30 cellular contexts compared by ENCODE assay signal in the genomic region with DNA sequence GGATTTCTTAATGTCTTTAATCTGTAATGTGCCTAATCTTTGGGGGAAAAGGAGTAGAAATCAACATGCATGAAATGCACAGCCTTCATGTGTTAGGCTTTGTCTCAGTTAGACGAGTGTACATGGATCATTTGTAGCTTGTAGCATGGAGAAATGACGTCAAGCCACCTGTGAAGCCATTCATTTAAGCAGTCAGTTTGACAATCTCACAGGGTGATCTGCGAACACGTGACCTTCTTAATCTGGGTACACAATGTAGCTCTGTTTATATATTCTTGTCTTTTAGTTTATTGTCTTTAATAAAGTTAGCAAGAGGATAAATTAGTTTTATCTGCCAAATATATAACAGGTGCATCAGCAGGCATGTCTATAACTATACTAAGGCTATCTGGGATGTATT.
"Had no signal": no experiment of that assay in that cellular context is flagged by ENCODE, and none has a peak within 500 bp of the region (broad histone marks: within the 10 kb centered on the region; RNA-seq: fewer than 3 reads in every experiment).

No MANE protein-coding gene starts in this region.

- DNase-seq: activated CD4-positive, alpha-beta memory T cell treated with anti-CD3 and anti-CD28 coated beads for 36 hours; activated CD4-positive, alpha-beta T cell treated with anti-CD3 and anti-CD28 coated beads for 1 hour; activated CD4-positive, alpha-beta T cell treated with anti-CD3 and anti-CD28 coated beads, Interleukin-2, amount 10 ng/mL, durations not matched to agents 24 days and 14 days; activated CD8-positive, alpha-beta memory T cell treated with anti-CD3 and anti-CD28 coated beads for 24 hours; activated effector memory CD4-positive, alpha-beta T cell treated with anti-CD3 and anti-CD28 coated beads, Interleukin-2, amount 50 U/mL, for 16 hours; activated naive CD4-positive, alpha-beta T cell treated with Interleukin-2 at 50 U/mL for 16 hours; activated naive CD8-positive, alpha-beta T cell treated with anti-CD3 and anti-CD28 coated beads, Interleukin-2, amount 50 U/mL, for 24 hours; activated T-cell treated with anti-CD3 and anti-CD28 coated beads, Interleukin-2, amount 50 U/mL, for 4 hours; amniotic stem cell; body of pancreas; KG1; MG63; MV-4-11; NCI-H1092 treated with DMSO at 0.1 percent for 48 hours; NCI-H1436 treated with DMSO at 0.1 percent for 48 hours; NCI-H2081; NCI-H446 treated with DMSO at 0.1 percent for 48 hours; NCI-H524 treated with DMSO at 0.1 percent for 48 hours; NCI-H774; NK-92 treated with Interleukin-12 subunit alpha and Interleukin-12 subunit beta, amount 100 ng/mL, for 24 hours; OCI-M1; RPMI8226; T-helper 17 cell; T-helper 9 cell had no signal

- H3K9me3 Mint-ChIP-seq: activated T-cell treated with anti-CD3 and anti-CD28 coated beads, Interleukin-2, amount 50 U/mL, for 4 hours; central memory CD8-positive, alpha-beta T cell had no signal

- H3K27ac Mint-ChIP-seq: activated CD4-positive, alpha-beta memory T cell treated with anti-CD3 and anti-CD28 coated beads for 36 hours; activated CD4-positive, alpha-beta T cell treated with anti-CD3 and anti-CD28 coated beads, Interleukin-2, amount 10 ng/mL, durations not matched to agents 24 days and 14 days; activated naive CD4-positive, alpha-beta T cell treated with anti-CD3 and anti-CD28 coated beads, Interleukin-2, amount 50 U/mL, for 72 hours; activated naive CD8-positive, alpha-beta T cell treated with anti-CD3 and anti-CD28 coated beads, Interleukin-2, amount 50 U/mL, for 24 hours; T-helper 17 cell; WTC11 had no signal

- H3K4me3 ChIP-seq: ascending aorta, body of pancreas, MG63 had no signal

- H3K4me3 Mint-ChIP-seq: activated CD4-positive, alpha-beta memory T cell treated with anti-CD3 and anti-CD28 coated beads for 36 hours; activated CD4-positive, alpha-beta T cell treated with anti-CD3 and anti-CD28 coated beads, Interleukin-2, amount 10 ng/mL, durations not matched to agents 24 days and 14 days; activated naive CD8-positive, alpha-beta T cell treated with anti-CD3 and anti-CD28 coated beads, Interleukin-2, amount 50 U/mL, for 24 hours; activated T-cell treated with anti-CD3 and anti-CD28 coated beads, Interleukin-2, amount 50 U/mL, for 4 hours; central memory CD8-positive, alpha-beta T cell; T-helper 17 cell; WTC11 had no signal

- H3K27me3 Mint-ChIP-seq: activated CD4-positive, alpha-beta memory T cell treated with anti-CD3 and anti-CD28 coated beads for 36 hours; activated CD4-positive, alpha-beta T cell treated with anti-CD3 and anti-CD28 coated beads, Interleukin-2, amount 10 ng/mL, durations not matched to agents 24 days and 14 days; activated naive CD8-positive, alpha-beta T cell treated with anti-CD3 and anti-CD28 coated beads, Interleukin-2, amount 50 U/mL, for 24 hours; central memory CD8-positive, alpha-beta T cell; T-helper 17 cell had no signal

- ATAC-seq: activated naive CD4-positive, alpha-beta T cell treated with anti-CD3 and anti-CD28 coated beads, Interleukin-2, amount 50 U/mL, for 72 hours; activated naive CD8-positive, alpha-beta T cell treated with anti-CD3 and anti-CD28 coated beads, Interleukin-2, amount 50 U/mL, for 24 hours; activated T-cell treated with anti-CD3 and anti-CD28 coated beads, Interleukin-2, amount 50 U/mL, for 4 hours; body of pancreas; Panc1; Right ventricle myocardium inferior; T-helper 17 cell; WTC11 had no signal

- H3K4me1 Mint-ChIP-seq: activated CD4-positive, alpha-beta T cell treated with anti-CD3 and anti-CD28 coated beads, Interleukin-2, amount 10 ng/mL, durations not matched to agents 24 days and 14 days; activated naive CD8-positive, alpha-beta T cell treated with anti-CD3 and anti-CD28 coated beads, Interleukin-2, amount 50 U/mL, for 24 hours; central memory CD8-positive, alpha-beta T cell; T-helper 17 cell had no signal
